ENCODE assay signal across 13 cellular contexts in the genomic region with DNA sequence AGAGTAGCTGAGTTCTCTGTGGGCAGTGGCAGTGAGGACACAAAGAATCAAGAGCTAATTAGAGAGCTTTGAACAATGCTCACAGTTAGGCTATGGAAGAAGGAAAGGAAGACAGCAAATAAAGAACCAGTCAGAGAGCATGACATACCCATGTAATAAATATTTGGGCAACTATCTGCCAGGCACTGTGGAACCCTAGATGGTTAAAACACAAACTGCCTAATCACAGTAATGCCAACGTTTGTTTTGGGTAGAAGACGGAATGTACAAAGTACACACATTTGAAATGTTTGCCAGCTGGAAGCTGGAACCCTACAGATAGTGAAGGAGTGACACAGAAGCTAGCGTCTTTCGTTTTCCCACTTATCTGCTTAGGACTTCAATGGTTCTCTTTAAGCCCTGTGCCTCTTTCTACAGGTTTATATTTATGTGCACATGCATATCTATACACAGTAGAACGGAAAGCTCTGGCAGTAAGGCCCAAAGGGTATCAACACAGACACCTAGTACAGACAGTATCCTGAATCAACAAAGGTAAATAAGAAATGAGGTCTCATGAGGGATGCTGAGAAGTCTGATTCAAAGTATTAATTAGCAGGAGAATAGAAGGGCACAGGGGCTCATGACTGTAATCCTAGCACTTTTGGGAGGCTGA.
DNase-seq lines count a peak whose midpoint lies in the region; ATAC-seq and TF ChIP-seq lines count a peak whose summit lies in the region.
"Had no signal": no experiment of that assay in that cellular context is flagged by ENCODE, and none has a peak within 500 bp of the region (broad histone marks: within the 10 kb centered on the region; RNA-seq: fewer than 3 reads in every experiment).

No MANE protein-coding gene starts in this region.

- DNase-seq in NCI-H2196 (lab: John Stamatoyannopoulos, UW; ENCODE audit: unreplicated experiment) (peak; percentile 5), NCI-H2196 treated with DMSO at 0.1 percent for 48 hours (lab: John Stamatoyannopoulos, UW; ENCODE audit: unreplicated experiment) (no peak), coronary artery (ENCODE audit: low spot score) (no peak), medulla oblongata (ENCODE audit: extremely low spot score) (peak; percentile 61), superior temporal gyrus (ENCODE audit: extremely low spot score) (peak; percentile 77), Kasumi-1 (lab: John Stamatoyannopoulos, UW) (no peak)
- DNase-seq: 8988T; activated T-cell treated with anti-CD3 and anti-CD28 coated beads, Interleukin-2, amount 50 U/mL, for 24 hours; erythroblast; stimulated activated naive CD8-positive, alpha-beta T cell treated with anti-CD3 and anti-CD28 coated beads, Interleukin-15, Interleukin-2, amounts not matched to agents 100 U/mL and 50 U/mL, for 24 hours had no signal

- TF ChIP-seq CTCF in coronary artery (IDR thresholded peaks at IDR 0.05): no peak

- H3K4me3 ChIP-seq in coronary artery: peak overlapping the region; percentile 33

- H3K27ac ChIP-seq in coronary artery: peak overlapping the region in 1 of 2 donors; percentile 40
- H3K27ac ChIP-seq: KMS-11 had no signal

- no peak for ATAC-seq in GM21528 (IDR thresholded peaks at IDR 0.05; ENCODE audit: low FRiP score, unreplicated experiment)
- no peak for ATAC-seq in GM18870 (IDR thresholded peaks at IDR 0.05; ENCODE audit: unreplicated experiment)
- ATAC-seq: stimulated activated naive CD8-positive, alpha-beta T cell treated with anti-CD3 and anti-CD28 coated beads, Interleukin-15, Interleukin-2, amounts not matched to agents 100 U/mL and 50 U/mL, for 24 hours had no signal

Comparison
In these comparisons a context has a peak if more than half of its experiments do, and no peak if none do; other contexts are left out.
1. DNase-seq: peak in NCI-H2196 (single experiment), medulla oblongata (single experiment) and superior temporal gyrus (single experiment); none in NCI-H2196 treated with DMSO at 0.1 percent for 48 hours (single experiment), coronary artery (single experiment) and Kasumi-1 (0 of 2).